ENCODE assay signal across 21 cellular contexts in genomic region chr14:75970989-75971388, GRCh38.
"Had no signal": no experiment of that assay in that cellular context is flagged by ENCODE, and none has a peak within 500 bp of the region (broad histone marks: within the 10 kb centered on the region; RNA-seq: fewer than 3 reads in every experiment).

No MANE protein-coding gene starts in this region.

- H3K27ac ChIP-seq: Peyer's patch, RWPE1, SJSA1 had no signal

- H3K27me3 Mint-ChIP-seq: activated B cell treated with CpG ODN at 0.5 μM for 24 hours; activated CD4-positive, alpha-beta memory T cell treated with anti-CD3 and anti-CD28 coated beads for 36 hours; activated CD4-positive, alpha-beta T cell treated with anti-CD3 and anti-CD28 coated beads, Interleukin-2, amount 10 ng/mL, durations not matched to agents 7 days and 5 days; activated naive CD8-positive, alpha-beta T cell had no signal

- DNase-seq: activated B cell treated with CpG ODN at 0.5 μM for 24 hours; activated CD4-positive, alpha-beta memory T cell treated with anti-CD3 and anti-CD28 coated beads for 36 hours; activated CD4-positive, alpha-beta T cell treated with anti-CD3 and anti-CD28 coated beads for 1 hour; activated CD4-positive, alpha-beta T cell treated with anti-CD3 and anti-CD28 coated beads, Interleukin-2, amount 10 ng/mL, durations not matched to agents 7 days and 5 days; activated CD8-positive, alpha-beta memory T cell treated with anti-CD3 and anti-CD28 coated beads for 24 hours; activated gamma-delta T cell; activated naive CD4-positive, alpha-beta T cell treated with anti-CD3 and anti-CD28 coated beads for 36 hours; activated T-cell treated with anti-CD3 and anti-CD28 coated beads, Interleukin-2, amount 50 U/mL, for 4 hours; amygdala; MM.1S; NCI-H1105 treated with DMSO at 0.1 percent for 48 hours; NCI-H1436 treated with DMSO at 0.1 percent for 48 hours; NCI-H187; NCI-H2081; NCI-H510A treated with DMSO at 0.1 percent for 48 hours; Peyer's patch; SHP77 had no signal

- H3K4me1 Mint-ChIP-seq: activated CD4-positive, alpha-beta T cell treated with anti-CD3 and anti-CD28 coated beads, Interleukin-2, amount 10 ng/mL, durations not matched to agents 7 days and 5 days had no signal

- H3K36me3 Mint-ChIP-seq: activated CD4-positive, alpha-beta memory T cell treated with anti-CD3 and anti-CD28 coated beads for 36 hours had no signal

- H3K27me3 ChIP-seq: Peyer's patch had no signal

- H3K36me3 ChIP-seq: SJSA1 had no signal

- ATAC-seq: activated T-cell treated with anti-CD3 and anti-CD28 coated beads, Interleukin-2, amount 50 U/mL, for 4 hours had no signal

- H3K4me3 Mint-ChIP-seq: activated B cell treated with CpG ODN at 0.5 μM for 24 hours; activated CD4-positive, alpha-beta memory T cell treated with anti-CD3 and anti-CD28 coated beads for 36 hours; activated CD4-positive, alpha-beta T cell treated with anti-CD3 and anti-CD28 coated beads, Interleukin-2, amount 10 ng/mL, durations not matched to agents 7 days and 5 days; activated naive CD4-positive, alpha-beta T cell treated with anti-CD3 and anti-CD28 coated beads for 36 hours; activated naive CD8-positive, alpha-beta T cell; activated T-cell treated with anti-CD3 and anti-CD28 coated beads, Interleukin-2, amount 50 U/mL, for 4 hours; T-helper 1 cell treated with Interleukin-12 subunit alpha and Interleukin-12 subunit beta and Interleukin-4 antibody, amounts not matched to agents 30 μg/mL and 1 μg/mL, for 36 hours had no signal

- H3K4me1 ChIP-seq: Peyer's patch, SJSA1 had no signal

- H3K27ac Mint-ChIP-seq: activated B cell treated with CpG ODN at 0.5 μM for 24 hours; activated CD4-positive, alpha-beta memory T cell treated with anti-CD3 and anti-CD28 coated beads for 36 hours; activated CD4-positive, alpha-beta T cell treated with anti-CD3 and anti-CD28 coated beads, Interleukin-2, amount 10 ng/mL, durations not matched to agents 7 days and 5 days; activated naive CD4-positive, alpha-beta T cell treated with anti-CD3 and anti-CD28 coated beads for 36 hours; activated naive CD8-positive, alpha-beta T cell; T-helper 1 cell treated with Interleukin-12 subunit alpha and Interleukin-12 subunit beta and Interleukin-4 antibody, amounts not matched to agents 30 μg/mL and 1 μg/mL, for 36 hours had no signal

- H3K9me3 Mint-ChIP-seq: activated B cell treated with CpG ODN at 0.5 μM for 24 hours; activated CD4-positive, alpha-beta memory T cell treated with anti-CD3 and anti-CD28 coated beads for 36 hours; activated CD4-positive, alpha-beta T cell treated with anti-CD3 and anti-CD28 coated beads, Interleukin-2, amount 10 ng/mL, durations not matched to agents 7 days and 5 days; activated naive CD4-positive, alpha-beta T cell treated with anti-CD3 and anti-CD28 coated beads for 36 hours; activated T-cell treated with anti-CD3 and anti-CD28 coated beads, Interleukin-2, amount 50 U/mL, for 4 hours; T-helper 1 cell treated with Interleukin-12 subunit alpha and Interleukin-12 subunit beta and Interleukin-4 antibody, amounts not matched to agents 30 μg/mL and 1 μg/mL, for 36 hours had no signal

- H3K4me3 ChIP-seq: Peyer's patch, SJSA1 had no signal

- H3K9me3 ChIP-seq: Peyer's patch, SJSA1 had no signal
